ENCODE assay signal across 28 cellular contexts in genomic region chr5:142945845-142946244, GRCh38.
"Had no signal": no experiment of that assay in that cellular context is flagged by ENCODE, and none has a peak within 500 bp of the region (broad histone marks: within the 10 kb centered on the region; RNA-seq: fewer than 3 reads in every experiment).

No MANE protein-coding gene starts in this region.

- H3K4me1 ChIP-seq: lower lobe of right lung, prostate gland, transverse colon, vagina had no signal

- DNase-seq: hippocampal formation; kidney; left colon; left lung; lower lobe of right lung; mammary epithelial cell; mesenchymal stem cell; nucleus accumbens; pancreas; posterior cingulate gyrus; retina; right cardiac atrium; stimulated activated CD4-positive, alpha-beta T cell treated with anti-CD3 and anti-CD28 coated beads, Interleukin-12 subunit alpha, Interleukin-12 subunit beta, amount 100 ng/mL, for 4 hours; stimulated activated CD4-positive, alpha-beta T cell treated with anti-CD3 and anti-CD28 coated beads, Interleukin-15, amount 100 ng/mL, for 24 hours; stimulated activated CD4-positive, alpha-beta T cell treated with anti-CD3 and anti-CD28 coated beads, Interleukin-2, amount 100 ng/mL, for 24 hours; stimulated activated CD4-positive, alpha-beta T cell treated with anti-CD3 and anti-CD28 coated beads, Interleukin-4, amount 100 ng/mL, for 1 hour; stimulated activated naive B cell treated with anti-CD40 and anti-IgM and Interleukin-4, amounts not matched to agents 10 μg/mL and 1 μg/mL and 100 μg/mL, for 72 hours; stimulated activated naive CD8-positive, alpha-beta T cell treated with anti-CD3 and anti-CD28 coated beads, Interleukin-15, Interleukin-2, amounts not matched to agents 100 U/mL and 50 U/mL, for 24 hours; stomach; testis; thyroid gland; transverse colon; upper lobe of left lung had no signal

- H3K36me3 Mint-ChIP-seq: stimulated activated naive B cell treated with anti-CD40 and anti-IgM and Interleukin-4, amounts not matched to agents 10 μg/mL and 1 μg/mL and 100 μg/mL, for 72 hours had no signal

- H3K36me3 ChIP-seq: left lung, lower lobe of right lung, pancreas, prostate gland, stomach, thyroid gland, transverse colon, upper lobe of left lung, vagina had no signal

- H3K27ac Mint-ChIP-seq: stimulated activated naive B cell treated with anti-CD40 and anti-IgM and Interleukin-4, amounts not matched to agents 10 μg/mL and 1 μg/mL and 100 μg/mL, for 72 hours had no signal

- H3K27ac ChIP-seq: left lung, lower lobe of right lung, prostate gland, stomach, thyroid gland, transverse colon, upper lobe of left lung, vagina had no signal

- ATAC-seq: left colon; left lung; lower lobe of right lung; right cardiac atrium; stimulated activated naive B cell treated with anti-CD40 and anti-IgM and Interleukin-4, amounts not matched to agents 10 μg/mL and 1 μg/mL and 100 μg/mL, for 72 hours; stimulated activated naive CD8-positive, alpha-beta T cell treated with anti-CD3 and anti-CD28 coated beads, Interleukin-15, Interleukin-2, amounts not matched to agents 100 U/mL and 50 U/mL, for 24 hours had no signal

- H3K9me3 Mint-ChIP-seq: stimulated activated naive B cell treated with anti-CD40 and anti-IgM and Interleukin-4, amounts not matched to agents 10 μg/mL and 1 μg/mL and 100 μg/mL, for 72 hours had no signal

- H3K9me3 ChIP-seq: left lung, lower lobe of right lung, pancreas, prostate gland, stomach, testis, thyroid gland, transverse colon, upper lobe of left lung, vagina had no signal

- H3K4me1 Mint-ChIP-seq: nephron, neural crest cell had no signal

- H3K4me3 Mint-ChIP-seq: nephron; neural crest cell; stimulated activated naive B cell treated with anti-CD40 and anti-IgM and Interleukin-4, amounts not matched to agents 10 μg/mL and 1 μg/mL and 100 μg/mL, for 72 hours had no signal

- H3K27me3 Mint-ChIP-seq: stimulated activated naive B cell treated with anti-CD40 and anti-IgM and Interleukin-4, amounts not matched to agents 10 μg/mL and 1 μg/mL and 100 μg/mL, for 72 hours had no signal

- H3K4me3 ChIP-seq: left lung, lower lobe of right lung, pancreas, prostate gland, skin epidermis, stomach, testis, thyroid gland, transverse colon, upper lobe of left lung, vagina had no signal

- H3K27me3 ChIP-seq: left lung, pancreas, stomach, testis, thyroid gland, transverse colon, upper lobe of left lung, vagina had no signal
